35 cellular contexts compared by ENCODE assay signal in genomic region chr17:80058311-80058955, GRCh38. TPM values are rescaled to one million over a fixed set of nuclear protein-coding genes. Genes with fewer than 3 reads are reported as not detected.
"Had no signal": no experiment of that assay in that cellular context is flagged by ENCODE, and none has a peak within 500 bp of the region (broad histone marks: within the 10 kb centered on the region; RNA-seq: fewer than 3 reads in every experiment).

No MANE protein-coding gene starts in this region.

- H3K4me1 Mint-ChIP-seq: activated CD4-positive, alpha-beta T cell treated with anti-CD3 and anti-CD28 coated beads for 36 hours; activated CD4-positive, alpha-beta T cell treated with anti-CD3 and anti-CD28 coated beads, Interleukin-2, amount 10 ng/mL, durations not matched to agents 24 days and 14 days; activated CD8-positive, alpha-beta memory T cell treated with anti-CD3 and anti-CD28 coated beads, Interleukin-2, amount 10 ng/mL, durations not matched to agents 7 days and 5 days; central memory CD8-positive, alpha-beta T cell had no signal

- H3K4me3 Mint-ChIP-seq: activated CD4-positive, alpha-beta memory T cell treated with anti-CD3 and anti-CD28 coated beads for 36 hours; activated CD4-positive, alpha-beta T cell treated with anti-CD3 and anti-CD28 coated beads for 36 hours; activated CD4-positive, alpha-beta T cell treated with anti-CD3 and anti-CD28 coated beads, Interleukin-2, amount 10 ng/mL, durations not matched to agents 24 days and 14 days; activated CD8-positive, alpha-beta memory T cell treated with anti-CD3 and anti-CD28 coated beads, Interleukin-2, amount 10 ng/mL, durations not matched to agents 7 days and 5 days; activated CD8-positive, alpha-beta T cell treated with anti-CD3 and anti-CD28 coated beads, Interleukin-2, amount 10 ng/mL, durations not matched to agents 7 days and 5 days; activated naive CD8-positive, alpha-beta T cell; activated T-cell treated with anti-CD3 and anti-CD28 coated beads, Interleukin-2, amount 50 U/mL, for 72 hours; central memory CD8-positive, alpha-beta T cell; effector memory CD8-positive, alpha-beta T cell; T-helper 1 cell treated with Interleukin-12 subunit alpha and Interleukin-12 subunit beta and Interleukin-4 antibody, amounts not matched to agents 30 μg/mL and 1 μg/mL, for 36 hours; T-helper 2 cell treated with Interferon-gamma antibody and Interleukin-4, amounts not matched to agents 5 μg/mL and 100 μg/mL, for 36 hours had no signal

- H3K9me3 ChIP-seq: esophagus muscularis mucosa, gastrocnemius medialis, heart left ventricle had no signal

- ATAC-seq: activated CD8-positive, alpha-beta memory T cell treated with anti-CD3 and anti-CD28 coated beads, Interleukin-2, amount 10 ng/mL, durations not matched to agents 7 days and 5 days; activated CD8-positive, alpha-beta T cell treated with anti-CD3 and anti-CD28 coated beads, Interleukin-2, amount 10 ng/mL, durations not matched to agents 7 days and 5 days; activated T-cell treated with anti-CD3 and anti-CD28 coated beads, Interleukin-2, amount 50 U/mL, for 72 hours; effector memory CD8-positive, alpha-beta T cell; foreskin keratinocyte; gastrocnemius medialis had no signal

- H3K27ac Mint-ChIP-seq: activated CD4-positive, alpha-beta memory T cell treated with anti-CD3 and anti-CD28 coated beads for 36 hours; activated CD4-positive, alpha-beta T cell treated with anti-CD3 and anti-CD28 coated beads for 36 hours; activated CD4-positive, alpha-beta T cell treated with anti-CD3 and anti-CD28 coated beads, Interleukin-2, amount 10 ng/mL, durations not matched to agents 24 days and 14 days; activated CD8-positive, alpha-beta memory T cell treated with anti-CD3 and anti-CD28 coated beads, Interleukin-2, amount 10 ng/mL, durations not matched to agents 7 days and 5 days; activated CD8-positive, alpha-beta T cell treated with anti-CD3 and anti-CD28 coated beads, Interleukin-2, amount 10 ng/mL, durations not matched to agents 7 days and 5 days; activated naive CD8-positive, alpha-beta T cell; activated T-cell treated with anti-CD3 and anti-CD28 coated beads, Interleukin-2, amount 50 U/mL, for 72 hours; effector memory CD8-positive, alpha-beta T cell; T-helper 1 cell treated with Interleukin-12 subunit alpha and Interleukin-12 subunit beta and Interleukin-4 antibody, amounts not matched to agents 30 μg/mL and 1 μg/mL, for 36 hours; T-helper 2 cell treated with Interferon-gamma antibody and Interleukin-4, amounts not matched to agents 5 μg/mL and 100 μg/mL, for 36 hours had no signal

- H3K36me3 ChIP-seq: brain microvascular endothelial cell, gastrocnemius medialis had no signal

- FAIRE-seq: astrocyte, bronchial epithelial cell had no signal

- H3K27ac ChIP-seq: brain microvascular endothelial cell, coronary artery, esophagus muscularis mucosa, foreskin keratinocyte, gastrocnemius medialis, heart left ventricle, WERI-Rb-1 had no signal

- H3K36me3 Mint-ChIP-seq: activated CD4-positive, alpha-beta memory T cell treated with anti-CD3 and anti-CD28 coated beads for 36 hours; activated CD8-positive, alpha-beta memory T cell treated with anti-CD3 and anti-CD28 coated beads, Interleukin-2, amount 10 ng/mL, durations not matched to agents 7 days and 5 days; activated naive CD8-positive, alpha-beta T cell had no signal

- H3K27me3 Mint-ChIP-seq: activated CD4-positive, alpha-beta memory T cell treated with anti-CD3 and anti-CD28 coated beads for 36 hours; activated CD4-positive, alpha-beta T cell treated with anti-CD3 and anti-CD28 coated beads for 36 hours; activated CD8-positive, alpha-beta memory T cell treated with anti-CD3 and anti-CD28 coated beads, Interleukin-2, amount 10 ng/mL, durations not matched to agents 7 days and 5 days; activated naive CD8-positive, alpha-beta T cell; central memory CD8-positive, alpha-beta T cell; effector memory CD8-positive, alpha-beta T cell had no signal

- DNase-seq: activated CD4-positive, alpha-beta memory T cell treated with anti-CD3 and anti-CD28 coated beads for 36 hours; activated CD4-positive, alpha-beta T cell treated with anti-CD3 and anti-CD28 coated beads for 36 hours; activated CD4-positive, alpha-beta T cell treated with anti-CD3 and anti-CD28 coated beads, Interleukin-2, amount 10 ng/mL, durations not matched to agents 24 days and 14 days; activated CD4-positive, CD25-positive, alpha-beta regulatory T cell; activated CD4-positive, CD25-positive, alpha-beta regulatory T cell treated with anti-CD3 and anti-CD28 coated beads, Interleukin-2, amount 50 U/mL, for 72 hours; activated CD8-positive, alpha-beta memory T cell treated with anti-CD3 and anti-CD28 coated beads, Interleukin-2, amount 10 ng/mL, durations not matched to agents 7 days and 5 days; activated CD8-positive, alpha-beta memory T cell treated with anti-CD3 and anti-CD28 coated beads, Interleukin-2, amount 50 U/mL, for 4 hours; activated CD8-positive, alpha-beta T cell treated with anti-CD3 and anti-CD28 coated beads, Interleukin-2, amount 10 ng/mL, durations not matched to agents 7 days and 5 days; activated effector memory CD4-positive, alpha-beta T cell treated with Interleukin-2 at 50 U/mL for 16 hours; activated gamma-delta T cell treated with Interleukin-2 at 50 U/mL for 16 hours; activated naive CD4-positive, alpha-beta T cell treated with anti-CD3 and anti-CD28 coated beads, Interleukin-2, amount 50 U/mL, for 16 hours; activated naive CD4-positive, alpha-beta T cell treated with Interleukin-2 at 50 U/mL for 16 hours; activated T-cell treated with anti-CD3 and anti-CD28 coated beads, Interleukin-2, amount 50 U/mL, for 1 hour; activated T-cell treated with anti-CD3 and anti-CD28 coated beads, Interleukin-2, amount 50 U/mL, for 72 hours; amniotic stem cell; anterior cingulate cortex; brain microvascular endothelial cell; dermis blood vessel endothelial cell; effector CD4-positive, alpha-beta T cell; effector memory CD8-positive, alpha-beta T cell; erythroblast; foreskin keratinocyte; gastrocnemius medialis; glutamatergic neuron; heart left ventricle; T1000; WERI-Rb-1 had no signal

- H3K4me1 ChIP-seq: foreskin keratinocyte had no signal

- H3K4me3 ChIP-seq: coronary artery, esophagus muscularis mucosa, gastrocnemius medialis, heart left ventricle had no signal

RNA-seq across cellular contexts. Expression of gene CCDC40, which starts 22.0 kb away (rescaled TPM):
- total RNA-seq: activated CD8-positive, alpha-beta T cell treated with anti-CD3 and anti-CD28 coated beads, Interleukin-2, amount 10 ng/mL, durations not matched to agents 7 days and 5 days had no signal
